1 cellular context compared by ENCODE assay signal in the genomic region with DNA sequence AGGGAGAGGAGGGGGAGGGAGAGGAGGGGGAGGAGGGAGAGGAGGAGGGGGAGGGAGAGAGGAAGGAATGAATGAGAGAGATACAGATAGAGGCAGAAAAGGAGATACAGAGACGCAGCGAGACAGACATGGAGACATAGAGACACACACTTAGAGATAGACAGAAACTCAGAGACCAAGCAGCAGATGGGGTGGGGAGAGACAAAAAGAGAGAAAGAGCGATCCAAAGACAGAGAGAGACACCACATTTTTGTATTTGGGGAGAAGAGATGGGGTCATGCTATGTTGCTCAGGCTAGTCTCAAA.
TF ChIP-seq lines count a peak whose summit lies in the region.

No MANE protein-coding gene starts in this region.

TF ChIP-seq in HepG2, 621 proteins besides CTCF, POLR2A, EP300 and RAD21:
- TF ChIP-seq PCBP2 (optimal IDR thresholded peaks at IDR 0.05; ENCODE audit: low read depth, low read length, poor library complexity, severe bottlenecking) (peak; percentile 83), ZBTB40 (IDR thresholded peaks at IDR 0.05) (no peak), ZBTB40 (CRISPR knock-in tag; IDR thresholded peaks at IDR 0.05) (no peak), ZNF263 (CRISPR knock-in tag; IDR thresholded peaks at IDR 0.05) (peak; percentile 62; the same call in 1 of the 2 replicates), HNRNPK (IDR thresholded peaks at IDR 0.05; ENCODE audit: low read depth, low read length, poor library complexity, severe bottlenecking) (peak; percentile 46)
TF ChIP-seq in HepG2: peak in this region for 3.
